ENCODE assay signal across 28 cellular contexts in the genomic region with DNA sequence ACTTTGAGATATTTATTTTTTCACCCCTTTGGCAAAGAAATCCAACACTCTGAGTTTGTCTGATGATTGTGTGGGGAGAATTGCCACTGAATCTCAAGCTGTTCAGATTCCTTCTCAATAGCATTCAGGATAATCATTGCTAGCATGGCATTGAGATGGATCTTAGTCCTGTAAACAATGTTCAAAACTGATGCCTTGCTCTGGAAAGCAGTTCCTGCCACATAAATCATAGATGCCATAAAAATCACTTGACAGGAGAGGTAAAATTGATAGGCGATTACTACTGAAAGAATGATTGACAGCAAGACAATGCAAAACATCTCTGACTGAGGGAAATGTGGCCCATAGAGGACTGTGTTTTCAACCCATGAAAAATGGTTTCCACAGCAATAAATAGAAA.
"Had no signal": no experiment of that assay in that cellular context is flagged by ENCODE, and none has a peak within 500 bp of the region (broad histone marks: within the 10 kb centered on the region; RNA-seq: fewer than 3 reads in every experiment).

No MANE protein-coding gene starts in this region.

- H3K36me3 ChIP-seq: SJCRH30 had no signal

- H2AFZ ChIP-seq: PC-9 had no signal

- H3K4me2 ChIP-seq: PC-9 had no signal

- H3K4me1 ChIP-seq: SJCRH30 had no signal

- H3K9me3 ChIP-seq: SJCRH30 had no signal

- H3K27ac ChIP-seq: PC-9, RWPE1, SJCRH30, SK-N-MC had no signal

- DNase-seq: Karpas-422, NCI-H1048, NCI-H1092 treated with DMSO at 0.1 percent for 48 hours, NCI-H1105 treated with DMSO at 0.1 percent for 48 hours, NCI-H1436, NCI-H146, NCI-H1694, NCI-H187, NCI-H1930, NCI-H2029 treated with DMSO at 0.1 percent for 48 hours, NCI-H2081 treated with DMSO at 0.1 percent for 48 hours, NCI-H2107, NCI-H2171, NCI-H226, NCI-H446 treated with DMSO at 0.1 percent for 48 hours, NCI-H510A, NCI-H524, NCI-H526, NCI-H69, NCI-H748 treated with DMSO at 0.1 percent for 48 hours, NCI-H82, PC-9, SHP77, SIG-M5, SJCRH30, T-cell had no signal

- H3K4me3 ChIP-seq: PC-9, SJCRH30, SK-N-MC had no signal

- H3K27me3 ChIP-seq: SJCRH30 had no signal
